1 cellular context compared by ENCODE assay signal in genomic region chr16:30554933-30555847, GRCh38.
TF ChIP-seq lines count a peak whose summit lies in the region.

No MANE protein-coding gene starts in this region.

TF ChIP-seq in endothelial cell of umbilical vein, 7 proteins besides CTCF, POLR2A, EP300 and RAD21:
- TF ChIP-seq JUN (IDR thresholded peaks at IDR 0.05; ENCODE audit: borderline replicate concordance, insufficient read depth, insufficient read length, low read depth) (no peak), FOS (IDR thresholded peaks at IDR 0.05; ENCODE audit: borderline replicate concordance, insufficient read depth, low read length) (no peak), EZH2 (IDR thresholded peaks at IDR 0.05; ENCODE audit: borderline replicate concordance, low read depth, low read length, severe bottlenecking) (no peak), MYC (IDR thresholded peaks at IDR 0.05; ENCODE audit: low read depth, low read length) (no peak), MAX (IDR thresholded peaks at IDR 0.05; ENCODE audit: insufficient read depth, insufficient read length) (no peak), GATA2 (IDR thresholded peaks at IDR 0.05; ENCODE audit: insufficient read depth, insufficient read length, low read depth, low read length) (no peak), POLR2AphosphoS5 (IDR thresholded peaks at IDR 0.05; ENCODE audit: insufficient read depth, low read depth, low read length) (no peak)
